Comparison of ENCODE assay signal across 16 cellular contexts in the genomic region with DNA sequence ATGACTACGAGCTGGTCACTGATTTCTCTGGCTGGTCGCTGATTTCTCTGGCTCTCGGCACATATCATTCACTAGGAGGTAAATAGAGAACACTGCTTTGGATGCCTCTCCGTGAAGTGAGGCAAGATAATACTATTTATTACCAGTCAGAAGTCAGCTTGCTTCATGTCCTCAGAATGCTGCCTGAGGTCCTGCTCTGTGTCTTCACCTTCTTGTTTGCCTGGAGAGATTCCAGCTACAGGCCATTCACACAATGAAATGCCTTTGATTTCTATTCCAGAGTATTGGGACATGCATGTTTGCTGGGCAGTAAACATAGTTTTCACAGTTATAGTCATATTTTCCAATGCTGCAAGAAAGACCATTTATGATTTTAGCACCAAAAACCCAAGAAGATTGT.
DNase-seq lines count a peak whose midpoint lies in the region; ATAC-seq, FAIRE-seq and TF ChIP-seq lines count a peak whose summit lies in the region.
"Had no signal": no experiment of that assay in that cellular context is flagged by ENCODE, and none has a peak within 500 bp of the region (broad histone marks: within the 10 kb centered on the region; RNA-seq: fewer than 3 reads in every experiment).

No MANE protein-coding gene starts in this region.

- no peaks in the 10 kb centered on the region for H3K79me2 ChIP-seq in keratinocyte (ENCODE audit: control insufficient read depth, insufficient read depth, low read length)

- dilution Hi-C loops in keratinocyte (cut with MboI; ENCODE audit: extremely low pct_ligation_motif_present, low sequenced_read_pairs) = no loop called here

- H3K4me3 ChIP-seq in dorsolateral prefrontal cortex = peak overlapping the region in 26 of 59 donors; percentile 4 to 53 (median 30)
- H3K4me3 ChIP-seq in keratinocyte (ENCODE audit: control insufficient read depth in 2 of 3, extremely low read depth in 1 of 3, insufficient read depth in 2 of 3, low read depth in 1 of 3, low read length in 3 of 3) = peak overlapping the region in 2 of 3 experiments; percentile 33 to 56
- no peak overlapping the region for H3K4me3 ChIP-seq in skin epidermis

- peaks cover 19% of the 10 kb centered on the region for H3K4me1 ChIP-seq in keratinocyte (ENCODE audit: control insufficient read depth, extremely low read depth, insufficient read depth, low read length)

- intact Hi-C loops in dorsolateral prefrontal cortex (cut with DNase I) = no loop called here

- no peaks in the 10 kb centered on the region for H3K36me3 ChIP-seq in keratinocyte (ENCODE audit: control insufficient read depth in 2 of 2, extremely low read depth in 1 of 2, insufficient read depth in 2 of 2, low read length in 2 of 2)

- H3K4me2 ChIP-seq in keratinocyte (ENCODE audit: control insufficient read depth, extremely low read depth, insufficient read depth, low read depth, low read length) = peak overlapping the region; percentile 89

- FAIRE-seq in keratinocyte (lab: Jason Lieb, UNC) = peak; percentile 84

- H3K9me3 ChIP-seq in keratinocyte (ENCODE audit: control insufficient read depth, low read depth, low read length) = no peaks in the 10 kb centered on the region

- H2AFZ ChIP-seq in keratinocyte (ENCODE audit: control insufficient read depth, low read length) = peak overlapping the region; percentile 3

- H3K9ac ChIP-seq in keratinocyte (ENCODE audit: control insufficient read depth, extremely low read depth, insufficient read depth, low read length) = peak overlapping the region; percentile 26

- H3K27ac ChIP-seq in dorsolateral prefrontal cortex (peak overlapping the region in 40 of 59 donors; percentile 8 to 86 (median 64)), keratinocyte (ENCODE audit: control insufficient read depth, insufficient read depth, low read length) (peak overlapping the region; percentile 56), skin epidermis (peak overlapping the region in 12 of 21 experiments; percentile 0 to 78 (median 63))
- H3K27ac ChIP-seq: C4-2B had no signal

- TF ChIP-seq CTCF in dorsolateral prefrontal cortex (IDR thresholded peaks at IDR 0.05 in 54 of 56, conservative IDR thresholded peaks at IDR 0.05 in 2 of 56; ENCODE audit: low read depth in 1 of 56, partially characterized antibody in 56 of 56) (no peak), keratinocyte (optimal IDR thresholded peaks at IDR 0.05 in 1 of 3, IDR thresholded peaks at IDR 0.05 in 1 of 3, conservative IDR thresholded peaks at IDR 0.05 in 1 of 3; ENCODE audit: extremely low read depth in 1 of 3, insufficient read depth in 2 of 3, low read length in 3 of 3) (no peak)

- no peaks in the 10 kb centered on the region for H3K9me1 ChIP-seq in keratinocyte (ENCODE audit: control insufficient read depth, extremely low read depth, insufficient read depth, low read length)

- no peak for ATAC-seq in HG02852 (IDR thresholded peaks at IDR 0.05; ENCODE audit: unreplicated experiment)
- ATAC-seq: activated CD8-positive, alpha-beta memory T cell treated with anti-CD3 and anti-CD28 coated beads, Interleukin-2, amount 10 ng/mL, durations not matched to agents 7 days and 5 days had no signal

- no peaks in the 10 kb centered on the region for H3K27me3 ChIP-seq in dorsolateral prefrontal cortex
- no peaks in the 10 kb centered on the region for H3K27me3 ChIP-seq in keratinocyte (ENCODE audit: control insufficient read depth, extremely low read depth, insufficient read depth, low read length)

- DNase-seq in GM04504 (ENCODE audit: low read depth) (peak; percentile 49), dorsolateral prefrontal cortex (no peak), keratinocyte (ENCODE audit: low read depth, low spot score) (no peak), cerebellum (ENCODE audit: low spot score) (no peak), CD1c-positive myeloid dendritic cell (ENCODE audit: extremely low spot score) (no peak), nucleus accumbens (lab: John Stamatoyannopoulos, UW) (no peak)
- DNase-seq: activated CD8-positive, alpha-beta memory T cell treated with anti-CD3 and anti-CD28 coated beads, Interleukin-2, amount 10 ng/mL, durations not matched to agents 7 days and 5 days; effector memory CD4-positive, alpha-beta T cell; GDM1; naive B cell; NCI-H146; NCI-H69; SHP77 had no signal

- H4K20me1 ChIP-seq in keratinocyte (ENCODE audit: control insufficient read depth, extremely low read depth, insufficient read depth, low read length) = no peaks in the 10 kb centered on the region

Comparison
In these comparisons a context has a peak if more than half of its experiments do, and no peak if none do; other contexts are left out.
1. H3K4me3 ChIP-seq: peak in keratinocyte (2 of 3); none in skin epidermis (0 of 7).
2. Peak in every context shown above with its lines, with median percentiles within 50 percentile points of each other: H3K27ac ChIP-seq.